In genomic region chr16:71282943-71283342, GRCh38 we compare ENCODE assay signal across 17 cellular contexts. TPM values are rescaled to one million over a fixed set of nuclear protein-coding genes. Genes with fewer than 3 reads are reported as not detected.
"Had no signal": no experiment of that assay in that cellular context is flagged by ENCODE, and none has a peak within 500 bp of the region (broad histone marks: within the 10 kb centered on the region; RNA-seq: fewer than 3 reads in every experiment).

No MANE protein-coding gene starts in this region.

- DNase-seq: effector memory CD4-positive, alpha-beta T cell; esophagus squamous epithelium; foreskin fibroblast; glutamatergic neuron; left colon; mammary epithelial cell; naive thymus-derived CD4-positive, alpha-beta T cell; nephron progenitor cell; psoas muscle; right cardiac atrium; small intestine; stimulated activated CD4-positive, alpha-beta T cell treated with anti-CD3 and anti-CD28 coated beads, Interleukin-12 subunit alpha, Interleukin-12 subunit beta, amount 100 ng/mL, for 4 hours; stimulated activated naive CD4-positive, alpha-beta T cell had no signal

- H3K9me3 ChIP-seq: esophagus squamous epithelium, gastroesophageal sphincter, neutrophil, psoas muscle had no signal

- H3K27me3 ChIP-seq: esophagus squamous epithelium, gastroesophageal sphincter, neutrophil had no signal

- H3K4me3 ChIP-seq: coronary artery, esophagus squamous epithelium, gastroesophageal sphincter, psoas muscle had no signal

- ATAC-seq: gastroesophageal sphincter; left colon; naive thymus-derived CD4-positive, alpha-beta T cell; psoas muscle; right cardiac atrium had no signal

- H3K27ac ChIP-seq: coronary artery, epithelial cell of prostate, esophagus squamous epithelium, gastroesophageal sphincter, neutrophil, psoas muscle had no signal

RNA-seq across cellular contexts. Expression of gene HYDIN, which starts 52.4 kb away (rescaled TPM):
- polyA plus RNA-seq: naive thymus-derived CD4-positive, alpha-beta T cell had no signal
